In the genomic region with DNA sequence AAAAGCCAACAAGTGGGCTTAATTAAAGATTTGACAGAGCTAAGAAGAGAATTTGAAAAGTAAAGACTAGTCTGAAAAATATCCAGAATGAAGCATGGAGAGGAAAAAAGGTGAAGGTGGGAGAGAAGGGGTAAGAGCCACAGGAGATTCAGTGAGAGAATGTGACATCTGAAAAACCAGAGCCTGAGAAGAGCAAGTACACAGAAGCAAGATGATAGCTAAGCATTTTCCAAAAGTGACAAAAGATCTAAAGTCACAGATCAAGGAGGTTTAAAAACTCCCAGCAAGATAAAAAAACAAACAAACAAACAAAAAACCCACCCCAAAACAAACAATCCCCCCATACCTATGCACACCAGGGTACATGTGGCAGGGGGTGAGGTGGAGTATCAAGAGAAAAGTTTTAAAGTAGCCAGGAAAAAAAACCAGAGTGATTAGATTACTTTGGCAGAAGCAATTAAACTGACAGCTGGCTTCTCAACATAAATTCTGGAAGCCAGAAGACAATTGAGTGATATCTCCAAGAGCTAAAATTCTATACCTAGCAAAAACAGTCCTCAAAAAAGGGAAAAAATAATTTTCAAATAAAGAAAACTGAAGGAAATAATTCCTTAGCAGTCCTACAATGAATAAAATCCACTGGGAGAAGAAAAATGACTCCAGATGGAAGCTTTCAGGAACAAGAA, we compare ENCODE assay signal across 24 cellular contexts.
A peak's percentile ranks its signal among the peaks of the same experiment; 100 is the strongest.
DNase-seq lines count a peak whose midpoint lies in the region; ATAC-seq, FAIRE-seq and TF ChIP-seq lines count a peak whose summit lies in the region.
"Had no signal": no experiment of that assay in that cellular context is flagged by ENCODE, and none has a peak within 500 bp of the region (broad histone marks: within the 10 kb centered on the region; RNA-seq: fewer than 3 reads in every experiment).

No MANE protein-coding gene starts in this region.

- H4K20me1 ChIP-seq in GM23338 (replicated peaks; ENCODE audit: insufficient read depth): no peaks in the 10 kb centered on the region; the same call in 1 of the 2 replicates

- POLR2A ChIA-PET in activated CD8-positive, alpha-beta T cell treated with anti-CD3 and anti-CD28 coated beads for 36 hours (lab: Charles Lee): interaction anchor here (0.7 kb wide), 1 partner anchor 859 kb away, joined by 3 read pairs; no protein-coding TSS in a partner anchor
- POLR2A ChIA-PET in activated CD8-positive, alpha-beta T cell treated with anti-CD3 and anti-CD28 coated beads, Interleukin-2, amount 10 ng/mL, durations not matched to agents 7 days and 5 days (lab: Charles Lee): interaction anchor here (0.6 kb wide), 1 partner anchor 112 kb away, joined by 3 read pairs; no protein-coding TSS in a partner anchor

- no peak for FAIRE-seq in GM12892 (lab: Jason Lieb, UNC)
- FAIRE-seq: A549 had no signal

- H3K4me3 ChIP-seq in GM23338 (no peak overlapping the region), testis (no peak overlapping the region)
- H3K4me3 ChIP-seq: A549, right atrium auricular region, SJCRH30, spleen had no signal

- no peaks in the 10 kb centered on the region for H3K9me2 ChIP-seq in GM23338 (ENCODE audit: insufficient read depth)

- DNase-seq in activated CD8-positive, alpha-beta T cell treated with anti-CD3 and anti-CD28 coated beads for 36 hours: no peak
- DNase-seq in activated CD8-positive, alpha-beta T cell treated with anti-CD3 and anti-CD28 coated beads, Interleukin-2, amount 10 ng/mL, durations not matched to agents 7 days and 5 days: no peak
- DNase-seq in GM23338 (ENCODE audit: low spot score) (no peak), T-helper 17 cell (no peak), nephron progenitor cell (no peak), AG08396 (ENCODE audit: low spot score) (no peak), GM12892 (ENCODE audit: insufficient read length) (no peak), testis (no peak)
- DNase-seq: activated CD4-positive, CD25-positive, alpha-beta regulatory T cell treated with anti-CD3 and anti-CD28 coated beads, Interleukin-2, amount 50 U/mL, for 72 hours; activated gamma-delta T cell; Caco-2; islet precursor cell; NCI-H1694; NCI-H524 treated with DMSO at 0.1 percent for 48 hours; SJCRH30; spleen; stimulated activated CD4-positive, alpha-beta T cell treated with anti-CD3 and anti-CD28 coated beads, Interleukin-2, amount 100 ng/mL, for 48 hours; trophoblast cell had no signal

- H3K79me2 ChIP-seq in GM23338 (replicated peaks; ENCODE audit: insufficient read depth): no peaks in the 10 kb centered on the region
- H3K79me2 ChIP-seq: parathyroid adenoma had no signal

- CTCF ChIA-PET in activated CD8-positive, alpha-beta T cell treated with anti-CD3 and anti-CD28 coated beads for 36 hours (lab: Charles Lee): interaction anchor here (0.5 to 1.6 kb wide), 4 partner anchors 10 to 129 kb away, joined by 3 to 6 read pairs (median 4); no protein-coding TSS in a partner anchor
- CTCF ChIA-PET in activated CD8-positive, alpha-beta T cell treated with anti-CD3 and anti-CD28 coated beads, Interleukin-2, amount 10 ng/mL, durations not matched to agents 7 days and 5 days (lab: Charles Lee): interaction anchor here (0.6 to 1.7 kb wide), 3 partner anchors 11 to 66 kb away, joined by 3 to 6 read pairs (median 3); no protein-coding TSS in a partner anchor

- H2AFZ ChIP-seq in GM23338: no peak overlapping the region
- H2AFZ ChIP-seq: parathyroid adenoma had no signal

- H3K9me3 ChIP-seq in T-helper 17 cell (ENCODE audit: control insufficient read depth, low read length, poor library complexity, severe bottlenecking) (no peaks in the 10 kb centered on the region), testis (no peaks in the 10 kb centered on the region)
- H3K9me3 ChIP-seq: A549, Caco-2, right atrium auricular region, SJCRH30, spleen had no signal

- no peaks in the 10 kb centered on the region for H3K9me3 Mint-ChIP-seq in activated CD8-positive, alpha-beta T cell treated with anti-CD3 and anti-CD28 coated beads for 36 hours
- no peaks in the 10 kb centered on the region for H3K9me3 Mint-ChIP-seq in activated CD8-positive, alpha-beta T cell treated with anti-CD3 and anti-CD28 coated beads, Interleukin-2, amount 10 ng/mL, durations not matched to agents 7 days and 5 days (ENCODE audit: insufficient read depth)
- no peaks in the 10 kb centered on the region for H3K9me3 Mint-ChIP-seq in GM23338
- H3K9me3 Mint-ChIP-seq in nephron progenitor cell: no peaks in the 10 kb centered on the region
- H3K9me3 Mint-ChIP-seq: brain, neural crest cell had no signal

- intact Hi-C loops in activated CD8-positive, alpha-beta T cell treated with anti-CD3 and anti-CD28 coated beads for 36 hours (cut with micrococcal nuclease): no loop called here
- intact Hi-C loops in testis (cut with DNase I; ENCODE audit: low total_unique reads): no loop called here

- no peak overlapping the region for H3K4me2 ChIP-seq in GM23338
- H3K4me2 ChIP-seq: A549 had no signal

- TF ChIP-seq CTCF in activated CD8-positive, alpha-beta T cell treated with anti-CD3 and anti-CD28 coated beads for 36 hours (IDR thresholded peaks at IDR 0.05): no peak
- TF ChIP-seq CTCF in GM23338 (conservative IDR thresholded peaks at IDR 0.05; ENCODE audit: low read depth in 2 of 2): no peak
- TF ChIP-seq CTCF in nephron progenitor cell (IDR thresholded peaks at IDR 0.05): no peak
- TF ChIP-seq CTCF in testis (IDR thresholded peaks at IDR 0.05): no peak

- H3K36me3 ChIP-seq in GM23338 (ENCODE audit: insufficient read depth) (no peaks in the 10 kb centered on the region), testis (ENCODE audit: low read depth, missing control alignments) (no peaks in the 10 kb centered on the region)

- H3K27ac ChIP-seq in GM23338 (ENCODE audit: low read depth): no peak overlapping the region
- no peak overlapping the region for H3K27ac ChIP-seq in testis
- H3K27ac ChIP-seq: A549, parathyroid adenoma, right atrium auricular region, SJCRH30, spleen had no signal

- H3K27me3 ChIP-seq in GM23338 (ENCODE audit: insufficient read depth): no peaks in the 10 kb centered on the region
- no peaks in the 10 kb centered on the region for H3K27me3 ChIP-seq in testis
- H3K27me3 ChIP-seq: right atrium auricular region, SJCRH30, spleen had no signal

- ATAC-seq in activated CD8-positive, alpha-beta T cell treated with anti-CD3 and anti-CD28 coated beads for 36 hours: no peak
- ATAC-seq in activated CD8-positive, alpha-beta T cell treated with anti-CD3 and anti-CD28 coated beads, Interleukin-2, amount 10 ng/mL, durations not matched to agents 7 days and 5 days: no peak
- no peak for ATAC-seq in GM23338
- ATAC-seq in T-helper 17 cell: no peak
- ATAC-seq: A549 had no signal

- peaks cover 49% of the 10 kb centered on the region for H3K4me1 Mint-ChIP-seq in activated CD8-positive, alpha-beta T cell treated with anti-CD3 and anti-CD28 coated beads for 36 hours (ENCODE audit: low read depth)
- peaks cover 21% of the 10 kb centered on the region for H3K4me1 Mint-ChIP-seq in activated CD8-positive, alpha-beta T cell treated with anti-CD3 and anti-CD28 coated beads, Interleukin-2, amount 10 ng/mL, durations not matched to agents 7 days and 5 days (ENCODE audit: low read depth)
- H3K4me1 Mint-ChIP-seq in GM23338: peaks cover 6% of the 10 kb centered on the region; the same call in 1 of the 3 replicates
- peaks cover 39% of the 10 kb centered on the region for H3K4me1 Mint-ChIP-seq in T-helper 17 cell
- H3K4me1 Mint-ChIP-seq in nephron progenitor cell: peaks cover 22% of the 10 kb centered on the region
- H3K4me1 Mint-ChIP-seq: neural crest cell had no signal

- H3K27me3 Mint-ChIP-seq in activated CD8-positive, alpha-beta T cell treated with anti-CD3 and anti-CD28 coated beads for 36 hours: no peaks in the 10 kb centered on the region
- no peaks in the 10 kb centered on the region for H3K27me3 Mint-ChIP-seq in activated CD8-positive, alpha-beta T cell treated with anti-CD3 and anti-CD28 coated beads, Interleukin-2, amount 10 ng/mL, durations not matched to agents 7 days and 5 days (ENCODE audit: low read depth)
- H3K27me3 Mint-ChIP-seq in GM23338 (ENCODE audit: insufficient read depth, low read depth, poor library complexity): peaks cover 2% of the 10 kb centered on the region
- H3K27me3 Mint-ChIP-seq in T-helper 17 cell: no peaks in the 10 kb centered on the region
- no peaks in the 10 kb centered on the region for H3K27me3 Mint-ChIP-seq in nephron progenitor cell (ENCODE audit: low read depth, poor library complexity)
- H3K27me3 Mint-ChIP-seq: B cell, brain had no signal

- TF ChIP-seq POLR2A in GM12892 (IDR thresholded peaks at IDR 0.05; ENCODE audit: low read depth, low read length): no peak
- TF ChIP-seq POLR2A in testis (IDR thresholded peaks at IDR 0.05): no peak

- H3K27ac Mint-ChIP-seq in activated CD8-positive, alpha-beta T cell treated with anti-CD3 and anti-CD28 coated beads for 36 hours: peak overlapping the region; percentile 16
- no peak overlapping the region for H3K27ac Mint-ChIP-seq in activated CD8-positive, alpha-beta T cell treated with anti-CD3 and anti-CD28 coated beads, Interleukin-2, amount 10 ng/mL, durations not matched to agents 7 days and 5 days
- H3K27ac Mint-ChIP-seq in GM23338 (peak overlapping the region; percentile 15; the same call in 1 of the 2 replicates), T-helper 17 cell (peak overlapping the region; percentile 67), nephron progenitor cell (peak overlapping the region; percentile 92)
- H3K27ac Mint-ChIP-seq: B cell had no signal

- peaks cover 22% of the 10 kb centered on the region for H3K36me3 Mint-ChIP-seq in activated CD8-positive, alpha-beta T cell treated with anti-CD3 and anti-CD28 coated beads for 36 hours (ENCODE audit: low read depth)
- H3K36me3 Mint-ChIP-seq in activated CD8-positive, alpha-beta T cell treated with anti-CD3 and anti-CD28 coated beads, Interleukin-2, amount 10 ng/mL, durations not matched to agents 7 days and 5 days (ENCODE audit: low read depth): peaks cover 35% of the 10 kb centered on the region
- H3K36me3 Mint-ChIP-seq in GM23338 (ENCODE audit: low read depth) (peaks cover 3% of the 10 kb centered on the region; the same call in 1 of the 3 replicates), T-helper 17 cell (ENCODE audit: low read depth) (peaks cover 5% of the 10 kb centered on the region), nephron progenitor cell (ENCODE audit: low read depth) (peaks cover 20% of the 10 kb centered on the region)

- H3K4me1 ChIP-seq in GM23338 (ENCODE audit: insufficient read depth): no peaks in the 10 kb centered on the region; the same call in 1 of the 2 replicates
- H3K4me1 ChIP-seq in testis: no peaks in the 10 kb centered on the region
- H3K4me1 ChIP-seq: Caco-2, parathyroid adenoma, SJCRH30 had no signal

- no peak overlapping the region for H3K4me3 Mint-ChIP-seq in activated CD8-positive, alpha-beta T cell treated with anti-CD3 and anti-CD28 coated beads for 36 hours
- H3K4me3 Mint-ChIP-seq in activated CD8-positive, alpha-beta T cell treated with anti-CD3 and anti-CD28 coated beads, Interleukin-2, amount 10 ng/mL, durations not matched to agents 7 days and 5 days: no peak overlapping the region
- no peak overlapping the region for H3K4me3 Mint-ChIP-seq in GM23338
- peak overlapping the region; percentile 63 for H3K4me3 Mint-ChIP-seq in T-helper 17 cell
- H3K4me3 Mint-ChIP-seq in nephron progenitor cell: no peak overlapping the region
- H3K4me3 Mint-ChIP-seq: B cell, neural crest cell had no signal

- H3F3A ChIP-seq in GM23338 (replicated peaks; ENCODE audit: low read depth): no peaks in the 10 kb centered on the region

TF ChIP-seq in GM23338, 12 proteins besides CTCF, POLR2A, EP300 and RAD21 (continues in another document):
- TF ChIP-seq STAT1 (IDR thresholded peaks at IDR 0.05; ENCODE audit: unreplicated experiment): no peak
